ENCODE assay signal across 8 cellular contexts in genomic region chr6:53327017-53327395, GRCh38. TPM values are rescaled to one million over a fixed set of nuclear protein-coding genes. Genes with fewer than 3 reads are reported as not detected.
A peak's percentile ranks its signal among the peaks of the same experiment; 100 is the strongest.
DNase-seq lines count a peak whose midpoint lies in the region; ATAC-seq and TF ChIP-seq lines count a peak whose summit lies in the region.

No MANE protein-coding gene starts in this region.

- DNase-seq in activated CD4-positive, alpha-beta T cell treated with anti-CD3 and anti-CD28 coated beads, Interleukin-2, amount 10 ng/mL, durations not matched to agents 24 days and 14 days = no peak
- DNase-seq in activated CD4-positive, alpha-beta T cell treated with anti-CD3 and anti-CD28 coated beads, Interleukin-2, amount 50 U/mL, for 4 hours = no peak
- no peak for DNase-seq in activated naive CD8-positive, alpha-beta T cell treated with anti-CD3 and anti-CD28 coated beads, Interleukin-2, amount 10 ng/mL, durations not matched to agents 7 days and 5 days
- DNase-seq in right cardiac atrium = no peak
- DNase-seq in testis = no peak
- no peak for DNase-seq in iPS-NIHi11 (ENCODE audit: low spot score)
- DNase-seq in lower leg skin (ENCODE audit: low spot score in 2 of 2) = no peak
- DNase-seq in germinal center (ENCODE audit: low spot score) = no peak

- H3K4me3 ChIP-seq in right cardiac atrium (ENCODE audit: low read length) (no peak overlapping the region), testis (no peak overlapping the region), lower leg skin (ENCODE audit: low read depth, poor library complexity, severe bottlenecking) (no peak overlapping the region)

- no peaks in the 10 kb centered on the region for H3K27me3 Mint-ChIP-seq in activated CD4-positive, alpha-beta T cell treated with anti-CD3 and anti-CD28 coated beads, Interleukin-2, amount 10 ng/mL, durations not matched to agents 24 days and 14 days
- no peaks in the 10 kb centered on the region for H3K27me3 Mint-ChIP-seq in activated naive CD8-positive, alpha-beta T cell treated with anti-CD3 and anti-CD28 coated beads, Interleukin-2, amount 10 ng/mL, durations not matched to agents 7 days and 5 days

- POLR2A ChIA-PET in activated naive CD8-positive, alpha-beta T cell treated with anti-CD3 and anti-CD28 coated beads, Interleukin-2, amount 10 ng/mL, durations not matched to agents 7 days and 5 days (lab: Charles Lee) = no interaction called here

- peak overlapping the region; percentile 54 for H3K27ac Mint-ChIP-seq in activated CD4-positive, alpha-beta T cell treated with anti-CD3 and anti-CD28 coated beads, Interleukin-2, amount 10 ng/mL, durations not matched to agents 24 days and 14 days
- peak overlapping the region; percentile 32 for H3K27ac Mint-ChIP-seq in activated naive CD8-positive, alpha-beta T cell treated with anti-CD3 and anti-CD28 coated beads, Interleukin-2, amount 10 ng/mL, durations not matched to agents 7 days and 5 days

- H3K9me3 ChIP-seq in right cardiac atrium (ENCODE audit: control insufficient read depth, low read length) = no peaks in the 10 kb centered on the region
- no peaks in the 10 kb centered on the region for H3K9me3 ChIP-seq in testis

- TF ChIP-seq POLR2A in testis (IDR thresholded peaks at IDR 0.05) = no peak
- no peak for TF ChIP-seq POLR2A in lower leg skin (IDR thresholded peaks at IDR 0.05)

- H3K4me1 Mint-ChIP-seq in activated CD4-positive, alpha-beta T cell treated with anti-CD3 and anti-CD28 coated beads, Interleukin-2, amount 10 ng/mL, durations not matched to agents 24 days and 14 days = peaks cover 56% of the 10 kb centered on the region
- peaks cover 32% of the 10 kb centered on the region for H3K4me1 Mint-ChIP-seq in activated naive CD8-positive, alpha-beta T cell treated with anti-CD3 and anti-CD28 coated beads, Interleukin-2, amount 10 ng/mL, durations not matched to agents 7 days and 5 days

- H3K9me3 Mint-ChIP-seq in activated CD4-positive, alpha-beta T cell treated with anti-CD3 and anti-CD28 coated beads, Interleukin-2, amount 10 ng/mL, durations not matched to agents 24 days and 14 days = no peaks in the 10 kb centered on the region
- peaks cover 2% of the 10 kb centered on the region for H3K9me3 Mint-ChIP-seq in activated naive CD8-positive, alpha-beta T cell treated with anti-CD3 and anti-CD28 coated beads, Interleukin-2, amount 10 ng/mL, durations not matched to agents 7 days and 5 days

- intact Hi-C loops in activated CD4-positive, alpha-beta T cell treated with anti-CD3 and anti-CD28 coated beads, Interleukin-2, amount 10 ng/mL, durations not matched to agents 24 days and 14 days (cut with micrococcal nuclease) = no loop called here
- intact Hi-C loops in right cardiac atrium (cut with DNase I) = no loop called here
- intact Hi-C loops in testis (cut with DNase I; ENCODE audit: low total_unique reads) = no loop called here
- intact Hi-C loops in lower leg skin (cut with DNase I; ENCODE audit: low total_unique reads) = no loop called here

- H3K4me1 ChIP-seq in right cardiac atrium (ENCODE audit: control insufficient read depth, insufficient read depth, low read length) (peaks cover 17% of the 10 kb centered on the region), testis (peaks cover 32% of the 10 kb centered on the region)

- H3K27ac ChIP-seq in right cardiac atrium (ENCODE audit: low read length) = peak overlapping the region; percentile 91
- peak overlapping the region; percentile 65 to 79 for H3K27ac ChIP-seq in testis

- H3K36me3 ChIP-seq in testis (ENCODE audit: low read depth, missing control alignments) = no peaks in the 10 kb centered on the region

- no peak overlapping the region for H3K4me3 Mint-ChIP-seq in activated CD4-positive, alpha-beta T cell treated with anti-CD3 and anti-CD28 coated beads, Interleukin-2, amount 10 ng/mL, durations not matched to agents 24 days and 14 days
- H3K4me3 Mint-ChIP-seq in activated naive CD8-positive, alpha-beta T cell treated with anti-CD3 and anti-CD28 coated beads, Interleukin-2, amount 10 ng/mL, durations not matched to agents 7 days and 5 days = no peak overlapping the region

- H3K27me3 ChIP-seq in right cardiac atrium (ENCODE audit: control insufficient read depth, insufficient read depth) = no peaks in the 10 kb centered on the region
- H3K27me3 ChIP-seq in testis = no peaks in the 10 kb centered on the region

- peaks cover 38% of the 10 kb centered on the region for H3K36me3 Mint-ChIP-seq in activated CD4-positive, alpha-beta T cell treated with anti-CD3 and anti-CD28 coated beads, Interleukin-2, amount 10 ng/mL, durations not matched to agents 24 days and 14 days (ENCODE audit: low read depth)
- peaks cover 37% of the 10 kb centered on the region for H3K36me3 Mint-ChIP-seq in activated naive CD8-positive, alpha-beta T cell treated with anti-CD3 and anti-CD28 coated beads, Interleukin-2, amount 10 ng/mL, durations not matched to agents 7 days and 5 days

- no peak for ATAC-seq in activated naive CD8-positive, alpha-beta T cell treated with anti-CD3 and anti-CD28 coated beads, Interleukin-2, amount 10 ng/mL, durations not matched to agents 7 days and 5 days (ENCODE audit: low read depth)
- peak; percentile 43 to 64 for ATAC-seq in right cardiac atrium

- no peak for TF ChIP-seq CTCF in testis (IDR thresholded peaks at IDR 0.05)
- no peak for TF ChIP-seq CTCF in lower leg skin (IDR thresholded peaks at IDR 0.05)

RNA-seq across cellular contexts. Expression of gene ELOVL5, which starts 21.7 kb away (rescaled TPM):
- 122 and 126 TPM in 2 replicates for total RNA-seq in activated CD4-positive, alpha-beta T cell treated with anti-CD3 and anti-CD28 coated beads, Interleukin-2, amount 10 ng/mL, durations not matched to agents 24 days and 14 days
- 100 to 1,000 TPM; 101 to 110 TPM for total RNA-seq in activated naive CD8-positive, alpha-beta T cell treated with anti-CD3 and anti-CD28 coated beads, Interleukin-2, amount 10 ng/mL, durations not matched to agents 7 days and 5 days
- total RNA-seq in right cardiac atrium (10 to 100 TPM; 30.7 to 59.0 (median 38.7) TPM), testis (100 to 1,000 TPM; 206 to 214 TPM), lower leg skin (10 to 100 TPM; 20.7 to 45.0 (median 38.8) TPM)
- polyA plus RNA-seq in right cardiac atrium (27.6 TPM), testis (ENCODE audit: insufficient read depth, low read depth, low replicate concordance) (190 TPM)
